ENCODE assay signal across 1 cellular context in the genomic region with DNA sequence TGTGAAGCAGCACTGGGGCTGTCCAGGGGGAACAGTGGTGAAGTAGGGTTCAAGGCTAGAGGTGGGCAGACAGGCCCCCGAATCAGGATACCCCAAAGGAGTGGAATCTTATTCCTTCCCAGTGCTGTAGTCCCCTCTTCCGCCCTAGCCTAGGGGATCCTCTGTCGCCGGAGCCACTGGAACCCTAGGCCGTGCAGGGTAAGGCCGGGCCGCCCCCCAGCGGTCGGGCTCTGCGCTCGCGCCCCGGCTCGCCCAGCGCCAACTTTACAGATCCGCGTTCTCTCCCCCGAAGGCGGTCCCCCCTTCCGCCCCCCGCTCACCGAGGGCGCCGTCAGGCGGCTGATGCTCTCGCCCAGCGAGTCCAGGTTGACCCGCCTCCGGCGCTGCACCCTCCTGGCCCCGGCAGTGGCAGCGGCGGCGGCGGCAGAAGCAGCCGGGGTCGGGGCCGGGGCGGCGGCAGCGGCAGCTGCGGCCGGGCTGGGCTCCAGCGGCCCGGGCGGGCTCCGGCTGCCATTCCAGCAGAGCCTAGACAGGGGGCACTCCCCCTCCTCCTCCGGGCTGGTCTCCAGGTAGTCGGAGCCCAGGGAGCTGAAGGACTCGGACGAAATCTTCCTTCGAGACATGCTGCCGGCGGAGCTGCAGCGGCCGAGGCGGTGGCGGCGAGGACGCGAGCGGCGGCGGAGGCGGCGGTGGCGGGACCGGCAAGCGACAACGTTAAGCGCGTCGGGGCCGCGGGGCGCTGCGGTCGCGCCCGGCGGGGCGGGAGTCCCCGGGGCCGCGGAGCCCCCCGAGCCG.
TF ChIP-seq lines count a peak whose summit lies in the region.

No MANE protein-coding gene starts in this region.

TF ChIP-seq in K562, 482 proteins besides CTCF, POLR2A, EP300 and RAD21:
- TF ChIP-seq, protein P1, sequence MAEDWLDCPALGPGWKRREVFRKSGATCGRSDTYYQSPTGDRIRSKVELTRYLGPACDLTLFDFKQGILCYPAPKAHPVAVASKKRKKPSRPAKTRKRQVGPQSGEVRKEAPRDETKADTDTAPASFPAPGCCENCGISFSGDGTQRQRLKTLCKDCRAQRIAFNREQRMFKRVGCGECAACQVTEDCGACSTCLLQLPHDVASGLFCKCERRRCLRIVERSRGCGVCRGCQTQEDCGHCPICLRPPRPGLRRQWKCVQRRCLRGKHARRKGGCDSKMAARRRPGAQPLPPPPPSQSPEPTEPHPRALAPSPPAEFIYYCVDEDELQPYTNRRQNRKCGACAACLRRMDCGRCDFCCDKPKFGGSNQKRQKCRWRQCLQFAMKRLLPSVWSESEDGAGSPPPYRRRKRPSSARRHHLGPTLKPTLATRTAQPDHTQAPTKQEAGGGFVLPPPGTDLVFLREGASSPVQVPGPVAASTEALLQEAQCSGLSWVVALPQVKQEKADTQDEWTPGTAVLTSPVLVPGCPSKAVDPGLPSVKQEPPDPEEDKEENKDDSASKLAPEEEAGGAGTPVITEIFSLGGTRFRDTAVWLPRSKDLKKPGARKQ (CRISPR knock-in tag; IDR thresholded peaks at IDR 0.05): no peak
- TF ChIP-seq, protein P2, sequence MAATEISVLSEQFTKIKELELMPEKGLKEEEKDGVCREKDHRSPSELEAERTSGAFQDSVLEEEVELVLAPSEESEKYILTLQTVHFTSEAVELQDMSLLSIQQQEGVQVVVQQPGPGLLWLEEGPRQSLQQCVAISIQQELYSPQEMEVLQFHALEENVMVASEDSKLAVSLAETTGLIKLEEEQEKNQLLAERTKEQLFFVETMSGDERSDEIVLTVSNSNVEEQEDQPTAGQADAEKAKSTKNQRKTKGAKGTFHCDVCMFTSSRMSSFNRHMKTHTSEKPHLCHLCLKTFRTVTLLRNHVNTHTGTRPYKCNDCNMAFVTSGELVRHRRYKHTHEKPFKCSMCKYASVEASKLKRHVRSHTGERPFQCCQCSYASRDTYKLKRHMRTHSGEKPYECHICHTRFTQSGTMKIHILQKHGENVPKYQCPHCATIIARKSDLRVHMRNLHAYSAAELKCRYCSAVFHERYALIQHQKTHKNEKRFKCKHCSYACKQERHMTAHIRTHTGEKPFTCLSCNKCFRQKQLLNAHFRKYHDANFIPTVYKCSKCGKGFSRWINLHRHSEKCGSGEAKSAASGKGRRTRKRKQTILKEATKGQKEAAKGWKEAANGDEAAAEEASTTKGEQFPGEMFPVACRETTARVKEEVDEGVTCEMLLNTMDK (IDR thresholded peaks at IDR 0.05; ENCODE audit: borderline replicate concordance, insufficient read depth, low read depth, low read length, poor library complexity, severe bottlenecking): peak; percentile 87
- TF ChIP-seq CXXC5 (CRISPR knock-in tag; IDR thresholded peaks at IDR 0.05): 0 out of 2 replicates have a peak, but pooled peaks have one; percentile 22
- TF ChIP-seq, protein P3, sequence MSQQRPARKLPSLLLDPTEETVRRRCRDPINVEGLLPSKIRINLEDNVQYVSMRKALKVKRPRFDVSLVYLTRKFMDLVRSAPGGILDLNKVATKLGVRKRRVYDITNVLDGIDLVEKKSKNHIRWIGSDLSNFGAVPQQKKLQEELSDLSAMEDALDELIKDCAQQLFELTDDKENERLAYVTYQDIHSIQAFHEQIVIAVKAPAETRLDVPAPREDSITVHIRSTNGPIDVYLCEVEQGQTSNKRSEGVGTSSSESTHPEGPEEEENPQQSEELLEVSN (IDR thresholded peaks at IDR 0.05; ENCODE audit: borderline replicate concordance in 1 of 2, extremely low read depth in 1 of 2, insufficient read depth in 1 of 2, insufficient read length in 1 of 2, low read depth in 1 of 2, low read length in 1 of 2, poor library complexity in 1 of 2, severe bottlenecking in 1 of 2): peak in 1 of 2 experiments; percentile 11
